In genomic region chr11:62546937-62547625, GRCh38 we compare ENCODE assay signal across 8 cellular contexts. TPM values are rescaled to one million over a fixed set of nuclear protein-coding genes. Genes with fewer than 3 reads are reported as not detected.
A peak's percentile ranks its signal among the peaks of the same experiment; 100 is the strongest.
DNase-seq lines count a peak whose midpoint lies in the region; ATAC-seq, FAIRE-seq and TF ChIP-seq lines count a peak whose summit lies in the region.

No MANE protein-coding gene starts in this region.

- peaks cover 14% of the 10 kb centered on the region for H3K27me3 ChIP-seq in cardiac muscle cell
- no peaks in the 10 kb centered on the region; a peak in 2 of 4 replicates for H3K27me3 ChIP-seq in GM12878 (replicated peaks in 1 of 2; ENCODE audit: control insufficient read depth in 2 of 2, insufficient read depth in 2 of 2, low read length in 1 of 2)
- H3K27me3 ChIP-seq in stomach smooth muscle (ENCODE audit: control insufficient read depth in 1 of 2, insufficient read depth in 2 of 2, low read length in 2 of 2) = no peaks in the 10 kb centered on the region

- POLR2A ChIA-PET in GM12878 (lab: Charles Lee) = interaction anchor here (10.3 kb wide), 1 partner anchor 9 kb away, joined by 188 read pairs; no protein-coding TSS in a partner anchor

- no TSS peak for BruUV-seq in GM12878 (replicated peaks; lab: Mats Ljungman, UMichigan)

- H3K27ac ChIP-seq in cardiac muscle cell (peak overlapping the region; percentile 74), GM12878 (ENCODE audit: control insufficient read depth, insufficient read depth) (no peak overlapping the region), kidney (ENCODE audit: low read depth in 2 of 2, low read length in 2 of 2) (peak overlapping the region; percentile 81 to 97), stomach smooth muscle (ENCODE audit: low read length) (peak overlapping the region; percentile 94)

- H3K36me3 ChIP-seq in cardiac muscle cell (no peaks in the 10 kb centered on the region), GM12878 (ENCODE audit: control insufficient read depth in 2 of 2, insufficient read depth in 2 of 2, low read length in 1 of 2) (no peaks in the 10 kb centered on the region), kidney (ENCODE audit: control insufficient read depth in 1 of 2, insufficient read depth in 2 of 2, low read length in 2 of 2) (no peaks in the 10 kb centered on the region), stomach smooth muscle (ENCODE audit: control insufficient read depth in 2 of 2, insufficient read depth in 2 of 2, low read length in 2 of 2) (peaks cover 0 to 4% of the 10 kb centered on the region in 2 donors)

- in situ Hi-C loops in GM12878 (cut with MboI) (no loop called here), GM13976 (cut with MboI; ENCODE audit: low sequenced_read_pairs, unreplicated experiment) (no loop called here)

- H3K79me2 ChIP-seq in GM12878 (ENCODE audit: control insufficient read depth, insufficient read depth, low read length) = peaks cover 39% of the 10 kb centered on the region

- H3K4me3 ChIP-seq in cardiac muscle cell (peak overlapping the region; percentile 57), GM12878 (peak overlapping the region; percentile 84), kidney (ENCODE audit: low read length in 2 of 2) (peak overlapping the region; percentile 66 to 90), stomach smooth muscle (ENCODE audit: low read length in 2 of 2) (peak overlapping the region; percentile 87 to 95)

- intact Hi-C loops in Right ventricle myocardium inferior (cut with DNase I) (loop anchor here (5.0 kb wide), 2 partner anchors 120 to 295 kb away; partner anchors contain the start of genes C11orf98 and CSKMT), GM12878 (cut with micrococcal nuclease; ENCODE audit: unreplicated experiment) (no loop called here), kidney (cut with DNase I) (loop anchor here (10.0 kb wide), 1 partner anchor 122 kb away; no protein-coding TSS in a partner anchor)

- no peaks in the 10 kb centered on the region for H3K9me3 ChIP-seq in cardiac muscle cell (ENCODE audit: low read depth)
- H3K9me3 ChIP-seq in GM12878 (replicated peaks; ENCODE audit: control insufficient read depth, insufficient read depth, low read length) = no peaks in the 10 kb centered on the region
- no peaks in the 10 kb centered on the region for H3K9me3 ChIP-seq in kidney (ENCODE audit: control insufficient read depth in 1 of 2, low read length in 2 of 2)
- no peaks in the 10 kb centered on the region for H3K9me3 ChIP-seq in stomach smooth muscle (ENCODE audit: control insufficient read depth in 2 of 2, low read length in 2 of 2)

- H3K4me1 ChIP-seq in cardiac muscle cell (ENCODE audit: low read depth) = peaks cover 31% of the 10 kb centered on the region
- peaks cover 54% of the 10 kb centered on the region for H3K4me1 ChIP-seq in GM12878 (ENCODE audit: control insufficient read depth, insufficient read depth, low read length)
- peaks cover 22 to 37% of the 10 kb centered on the region in 2 donors for H3K4me1 ChIP-seq in kidney (ENCODE audit: control insufficient read depth in 1 of 2, insufficient read depth in 1 of 2, low read depth in 1 of 2, low read length in 2 of 2)
- H3K4me1 ChIP-seq in stomach smooth muscle (ENCODE audit: control insufficient read depth, insufficient read depth, low read length) = peaks cover 62% of the 10 kb centered on the region

- 33% methylated on average over 30 of the region's 40 CpGs for WGBS in GM12878 (ENCODE audit: insufficient coverage, insufficient replicate concordance, low lambda C conversion rate, missing lambda C conversion rate)

- RAD21 ChIA-PET in GM12878 (lab: Charles Lee; ENCODE audit: unreplicated experiment) = interaction anchor here (0.8 to 9.1 kb wide), 5 partner anchors 9 to 122 kb away, joined by 3 to 313 read pairs (median 4); partner anchors contain the start of gene EEF1G

- CTCF ChIA-PET in GM12878 (lab: Yijun Ruan, JAX) = interaction anchor here (0.7 to 1.6 kb wide), 3 partner anchors 11 to 125 kb away, joined by 3 to 8 read pairs (median 4); no protein-coding TSS in a partner anchor

- no peak overlapping the region for H2AFZ ChIP-seq in GM12878 (ENCODE audit: control insufficient read depth, low read depth, low read length)

- peak in 1 of 2 donors; percentile 43 for DNase-seq in cardiac muscle cell (ENCODE audit: low read depth in 1 of 2, low spot score in 1 of 2)
- DNase-seq in Right ventricle myocardium inferior (ENCODE audit: missing footprints) = no peak
- DNase-seq in GM12878 (ENCODE audit: low read depth, low spot score) = no peak
- DNase-seq in kidney = peak; percentile 84
- no peak for DNase-seq in GM13976 (ENCODE audit: low spot score)

- SMC1A ChIA-PET in GM12878 (lab: Charles Lee; ENCODE audit: uncharacterized antibody, unreplicated experiment) = interaction anchor here (1.5 kb wide), 1 partner anchor 10 kb away, joined by 5 read pairs; no protein-coding TSS in a partner anchor

- H3K9ac ChIP-seq in GM12878 (ENCODE audit: control insufficient read depth, insufficient read depth, low read length) = no peak overlapping the region
- peak overlapping the region; percentile 57 to 86 for H3K9ac ChIP-seq in kidney (ENCODE audit: low read length in 2 of 2)
- H3K9ac ChIP-seq in stomach smooth muscle (ENCODE audit: low read length in 2 of 2) = peak overlapping the region; percentile 71 to 81

- ATAC-seq in Right ventricle myocardium inferior (no peak), GM12878 (peak; percentile 0; the same call in 1 of the 3 replicates), HG03469 (IDR thresholded peaks at IDR 0.05; ENCODE audit: unreplicated experiment) (no peak), HG03521 (IDR thresholded peaks at IDR 0.05; ENCODE audit: unreplicated experiment) (no peak)

- TF ChIP-seq EP300 in GM12878 (IDR thresholded peaks at IDR 0.05; ENCODE audit: borderline replicate concordance in 1 of 2, control insufficient read depth in 1 of 2, low read depth in 2 of 2, low read length in 2 of 2) = no peak

- TF ChIP-seq RAD21 in GM12878 (IDR thresholded peaks at IDR 0.05; ENCODE audit: insufficient read depth, low read depth, low read length) = no peak

- H4K20me1 ChIP-seq in GM12878 (ENCODE audit: control insufficient read depth, insufficient read depth) = no peaks in the 10 kb centered on the region; the same call in 1 of the 2 replicates

- peak overlapping the region; percentile 97; the same call in 1 of the 2 replicates for H3K4me2 ChIP-seq in GM12878 (ENCODE audit: control insufficient read depth, insufficient read depth)

- no peak for TF ChIP-seq POLR2A in GM12878 (IDR thresholded peaks at IDR 0.05; ENCODE audit: low read depth, low read length)

- TF ChIP-seq CTCF in cardiac muscle cell (IDR thresholded peaks at IDR 0.05; ENCODE audit: low read depth, low read length) (no peak), GM12878 (IDR thresholded peaks at IDR 0.05 in 2 of 3, conservative IDR thresholded peaks at IDR 0.05 in 1 of 3; ENCODE audit: control insufficient read depth in 2 of 3, extremely low read depth in 1 of 3, insufficient read depth in 1 of 3, low read depth in 3 of 3, low read length in 3 of 3) (no peak), kidney (IDR thresholded peaks at IDR 0.05; ENCODE audit: borderline replicate concordance, extremely low read depth, insufficient read depth) (no peak), GM13976 (IDR thresholded peaks at IDR 0.05; ENCODE audit: borderline replicate concordance, control extremely low read depth, extremely low read depth, insufficient read depth, missing control alignments) (no peak)

- no peak for FAIRE-seq in GM12878 (lab: Jason Lieb, UNC)
- no peak for FAIRE-seq in kidney (lab: Jason Lieb, UNC)

RNA-seq across cellular contexts. Expression of gene AHNAK, which starts 0.5 kb away (rescaled TPM):
- total RNA-seq in cardiac muscle cell (50.1 and 77.1 TPM in 2 replicates), Right ventricle myocardium inferior (332 TPM), GM12878 (2014; rRNA removed) (44.4 and 46.6 TPM in 2 replicates), GM12878 (2014; rRNA removed; fragmentation: Illumina TruSeq; extraction: Trizol) (43.5 and 49.6 TPM in 2 replicates), GM12878 (2021) (90.0 and 90.3 TPM in 2 replicates), kidney (700 TPM)
- polyA plus RNA-seq in cardiac muscle cell (10.9 and 13.4 TPM in 2 replicates), GM12878 (2011; rRNA removed) (12.7 and 16.1 TPM in 2 replicates), GM12878 (2014; fragmentation: Illumina TruSeq; extraction: Trizol) (42.3 and 53.4 TPM in 2 replicates), GM12878 (2014; fragmentation: Nextera tagmentation; extraction: Ambion mirVana) (1 to 10 TPM in 1 of 2 experiments, under 1 TPM in 1; 0.76 to 1.2 TPM), GM12878 (2014; rRNA removed) (22.5 and 23.5 TPM in 2 replicates), GM12878 (2016; fragmentation: Nextera tagmentation; extraction: Ambion mirVana) (10 to 100 TPM; 11.8 to 16.4 TPM), kidney (ENCODE audit: insufficient read depth, low read depth, low replicate concordance) (36.6 TPM)
- 162 and 186 TPM in 2 replicates for total RNA-seq in GM12878 (2013; cell fraction: nucleolus; rRNA removed)
- 6.6 TPM for polyA plus RNA-seq in GM12878 (2011; ENCODE audit: low read depth)
- polyA plus RNA-seq in GM12878 (2011; cell fraction: cytosol; rRNA removed) = 8.2 and 13.2 TPM in 2 replicates
- polyA plus RNA-seq in GM12878 (2011; cell fraction: nucleus; rRNA removed) = 28.2 and 31.7 TPM in 2 replicates
- polyA plus RNA-seq in GM12878 (2012) = 8.0 and 14.1 TPM in 2 replicates
- 41.7 and 48.2 TPM in 2 replicates for polyA minus RNA-seq in GM12878 (2011; rRNA and poly(A)+ RNA removed)
- 26.6 and 27.7 TPM in 2 replicates for polyA minus RNA-seq in GM12878 (2011; cell fraction: cytosol; rRNA and poly(A)+ RNA removed)
- 15.3 and 15.4 TPM in 2 replicates for polyA minus RNA-seq in GM12878 (2011; cell fraction: nucleus; rRNA and poly(A)+ RNA removed)

RNA-seq across cellular contexts. Expression of gene EEF1G, which starts 26.6 kb away (rescaled TPM):
- total RNA-seq in cardiac muscle cell (1,990 and 2,091 TPM in 2 replicates), Right ventricle myocardium inferior (907 TPM), GM12878 (2014; rRNA removed) (2,512 and 2,611 TPM in 2 replicates), GM12878 (2014; rRNA removed; fragmentation: Illumina TruSeq; extraction: Trizol) (2,491 and 2,551 TPM in 2 replicates), GM12878 (2021) (2,218 and 2,306 TPM in 2 replicates), kidney (1,136 TPM)
- polyA plus RNA-seq in cardiac muscle cell (769 and 853 TPM in 2 replicates), GM12878 (2011; rRNA removed) (1,766 and 2,335 TPM in 2 replicates), GM12878 (2014; fragmentation: Illumina TruSeq; extraction: Trizol) (2,336 and 2,739 TPM in 2 replicates), GM12878 (2014; fragmentation: Nextera tagmentation; extraction: Ambion mirVana) (1,000 to 10,000 TPM; 1,227 to 1,233 TPM), GM12878 (2014; rRNA removed) (2,498 and 2,961 TPM in 2 replicates), GM12878 (2016; fragmentation: Nextera tagmentation; extraction: Ambion mirVana) (100 to 1,000 TPM; 850 to 912 TPM), kidney (ENCODE audit: insufficient read depth, low read depth, low replicate concordance) (1,809 TPM)
- 270 and 284 TPM in 2 replicates for total RNA-seq in GM12878 (2013; cell fraction: nucleolus; rRNA removed)
- polyA plus RNA-seq in GM12878 (2011; ENCODE audit: low read depth) = 2,168 TPM
- polyA plus RNA-seq in GM12878 (2011; cell fraction: cytosol; rRNA removed) = 2,704 and 2,784 TPM in 2 replicates
- 719 and 1,009 TPM in 2 replicates for polyA plus RNA-seq in GM12878 (2011; cell fraction: nucleus; rRNA removed)
- 2,616 and 3,065 TPM in 2 replicates for polyA plus RNA-seq in GM12878 (2012)
- 1,401 and 2,150 TPM in 2 replicates for polyA minus RNA-seq in GM12878 (2011; rRNA and poly(A)+ RNA removed)
- polyA minus RNA-seq in GM12878 (2011; cell fraction: cytosol; rRNA and poly(A)+ RNA removed) = 694 and 779 TPM in 2 replicates
- 161 and 187 TPM in 2 replicates for polyA minus RNA-seq in GM12878 (2011; cell fraction: nucleus; rRNA and poly(A)+ RNA removed)

RNA-seq across cellular contexts. Expression of gene TUT1, which starts 44.2 kb away (rescaled TPM):
- 14.9 and 29.1 TPM in 2 replicates for total RNA-seq in cardiac muscle cell
- polyA plus RNA-seq in cardiac muscle cell = 18.7 and 32.1 TPM in 2 replicates
- 13.7 TPM for total RNA-seq in Right ventricle myocardium inferior
- total RNA-seq in GM12878 (2013; cell fraction: nucleolus; rRNA removed) = 19.1 and 19.7 TPM in 2 replicates
- total RNA-seq in GM12878 (2014; rRNA removed) = 12.1 and 12.3 TPM in 2 replicates
- total RNA-seq in GM12878 (2014; rRNA removed; fragmentation: Illumina TruSeq; extraction: Trizol) = 6.9 and 8.3 TPM in 2 replicates
- 26.6 and 28.4 TPM in 2 replicates for total RNA-seq in GM12878 (2021)
- 6.9 TPM for polyA plus RNA-seq in GM12878 (2011; ENCODE audit: low read depth)
- polyA plus RNA-seq in GM12878 (2011; rRNA removed) = 12.0 and 18.4 TPM in 2 replicates
- polyA plus RNA-seq in GM12878 (2011; cell fraction: cytosol; rRNA removed) = 16.6 and 19.8 TPM in 2 replicates
- polyA plus RNA-seq in GM12878 (2011; cell fraction: nucleus; rRNA removed) = 47.4 and 48.5 TPM in 2 replicates
- 15.7 and 18.2 TPM in 2 replicates for polyA plus RNA-seq in GM12878 (2012)
- 9.5 and 14.0 TPM in 2 replicates for polyA plus RNA-seq in GM12878 (2014; fragmentation: Illumina TruSeq; extraction: Trizol)
- polyA plus RNA-seq in GM12878 (2014; fragmentation: Nextera tagmentation; extraction: Ambion mirVana) = 1 to 10 TPM; 1.1 to 1.4 TPM
- polyA plus RNA-seq in GM12878 (2014; rRNA removed) = 19.4 and 22.7 TPM in 2 replicates
- polyA plus RNA-seq in GM12878 (2016; fragmentation: Nextera tagmentation; extraction: Ambion mirVana) = 10 to 100 TPM; 26.9 to 29.9 TPM
- 8.8 and 10.6 TPM in 2 replicates for polyA minus RNA-seq in GM12878 (2011; rRNA and poly(A)+ RNA removed)
- polyA minus RNA-seq in GM12878 (2011; cell fraction: cytosol; rRNA and poly(A)+ RNA removed) = 3.5 and 4.5 TPM in 2 replicates
- polyA minus RNA-seq in GM12878 (2011; cell fraction: nucleus; rRNA and poly(A)+ RNA removed) = 5.6 and 7.2 TPM in 2 replicates
- total RNA-seq in kidney = 29.5 TPM
- polyA plus RNA-seq in kidney (ENCODE audit: insufficient read depth, low read depth, low replicate concordance) = 18.7 TPM

RNA-seq across cellular contexts. Expression of gene MTA2, which starts 54.6 kb away (rescaled TPM):
- total RNA-seq in cardiac muscle cell (101 and 108 TPM in 2 replicates), Right ventricle myocardium inferior (34.1 TPM), GM12878 (2014; rRNA removed) (195 and 201 TPM in 2 replicates), GM12878 (2014; rRNA removed; fragmentation: Illumina TruSeq; extraction: Trizol) (174 and 178 TPM in 2 replicates), GM12878 (2021) (189 and 196 TPM in 2 replicates), kidney (71.8 TPM)
- polyA plus RNA-seq in cardiac muscle cell (22.9 and 31.9 TPM in 2 replicates), GM12878 (2011; rRNA removed) (43.2 and 53.2 TPM in 2 replicates), GM12878 (2014; fragmentation: Illumina TruSeq; extraction: Trizol) (198 and 201 TPM in 2 replicates), GM12878 (2014; fragmentation: Nextera tagmentation; extraction: Ambion mirVana) (1 to 10 TPM; 6.7 to 6.8 TPM), GM12878 (2014; rRNA removed) (135 and 137 TPM in 2 replicates), GM12878 (2016; fragmentation: Nextera tagmentation; extraction: Ambion mirVana) (10 to 100 TPM; 76.3 to 90.3 TPM), kidney (ENCODE audit: insufficient read depth, low read depth, low replicate concordance) (34.4 TPM)
- total RNA-seq in GM12878 (2013; cell fraction: nucleolus; rRNA removed) = 68.4 and 79.3 TPM in 2 replicates
- polyA plus RNA-seq in GM12878 (2011; ENCODE audit: low read depth) = 48.7 TPM
- polyA plus RNA-seq in GM12878 (2011; cell fraction: cytosol; rRNA removed) = 68.6 and 69.6 TPM in 2 replicates
- 136 and 209 TPM in 2 replicates for polyA plus RNA-seq in GM12878 (2011; cell fraction: nucleus; rRNA removed)
- 75.6 and 111 TPM in 2 replicates for polyA plus RNA-seq in GM12878 (2012)
- 82.3 and 108 TPM in 2 replicates for polyA minus RNA-seq in GM12878 (2011; rRNA and poly(A)+ RNA removed)
- polyA minus RNA-seq in GM12878 (2011; cell fraction: cytosol; rRNA and poly(A)+ RNA removed) = 43.6 and 46.5 TPM in 2 replicates
- 51.3 and 83.7 TPM in 2 replicates for polyA minus RNA-seq in GM12878 (2011; cell fraction: nucleus; rRNA and poly(A)+ RNA removed)
